In the genomic region with DNA sequence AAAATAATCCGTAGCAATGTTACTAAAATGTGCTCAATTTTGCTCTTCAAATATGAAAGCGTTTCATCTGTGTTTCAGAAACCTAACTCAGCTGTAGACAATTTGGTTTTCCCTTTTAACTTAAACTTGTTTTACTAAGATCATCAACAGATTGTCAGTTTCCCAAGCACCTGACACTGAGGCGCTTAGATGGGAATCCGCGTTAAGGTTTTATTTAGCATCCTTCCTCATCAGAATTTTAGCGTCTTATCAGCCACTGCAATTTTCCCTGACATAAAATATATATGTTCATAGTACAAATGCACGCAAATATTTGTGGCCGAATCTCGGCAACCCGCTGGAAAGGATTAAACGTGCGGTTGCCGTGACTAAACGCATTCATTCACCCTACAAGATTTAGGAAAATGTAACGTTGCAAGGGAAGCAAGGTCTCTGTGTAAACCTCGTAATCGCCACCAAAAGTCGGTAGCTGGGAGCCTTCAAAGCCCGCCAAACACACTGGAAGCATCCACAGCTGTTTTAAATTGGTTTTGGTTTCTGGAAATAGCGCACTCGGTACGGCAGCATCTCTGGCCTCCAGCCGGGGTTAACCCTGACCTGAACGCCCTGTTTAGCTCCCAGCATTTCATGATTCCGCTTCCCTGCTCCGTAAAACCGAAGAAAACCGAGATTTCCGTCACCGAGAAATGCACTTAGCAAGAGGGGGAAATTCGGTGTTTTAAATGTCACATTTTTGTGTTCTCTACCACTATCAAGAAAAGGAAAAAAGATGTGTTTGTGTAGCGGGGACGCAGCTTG, we compare ENCODE assay signal across 8 cellular contexts. TPM values are rescaled to one million over a fixed set of nuclear protein-coding genes. Genes with fewer than 3 reads are reported as not detected.
DNase-seq lines count a peak whose midpoint lies in the region; ATAC-seq lines count a peak whose summit lies in the region.

No MANE protein-coding gene starts in this region.

- no peak for ATAC-seq in HG03045 (IDR thresholded peaks at IDR 0.05; ENCODE audit: unreplicated experiment)

- DNase-seq in ELF-1 (ENCODE audit: low read depth, low spot score) (peak; percentile 54), NCI-H1930 (lab: John Stamatoyannopoulos, UW) (peak; percentile 18 to 42), amniotic stem cell (lab: John Stamatoyannopoulos, UW) (peak; percentile 16), hepatic stellate cell (ENCODE audit: low spot score) (peak; percentile 16), retina (peak; percentile 85), HT-29 (ENCODE audit: low spot score) (no peak)
- no peak for DNase-seq in stimulated activated CD4-positive, alpha-beta T cell treated with anti-CD3 and anti-CD28 coated beads, Interleukin-4, amount 100 ng/mL, for 1 hour

RNA-seq across cellular contexts. Expression of a gene that starts 1.0 kb away (rescaled TPM):
- total RNA-seq in HT-29 (2014; rRNA removed; shearing (Covaris generic)), result not detected in 2 replicates

Comparison
In these comparisons a context has a peak if more than half of its experiments do, and no peak if none do; other contexts are left out.
1. DNase-seq: peak in ELF-1 (single experiment), NCI-H1930 (2 of 2), amniotic stem cell (single experiment), hepatic stellate cell (single experiment) and retina (single experiment); none in HT-29 (single experiment) and stimulated activated CD4-positive, alpha-beta T cell treated with anti-CD3 and anti-CD28 coated beads, Interleukin-4, amount 100 ng/mL, for 1 hour (single experiment).